In genomic region chr1:27830621-27831424, GRCh38 we compare ENCODE assay signal across 8 cellular contexts. TPM values are rescaled to one million over a fixed set of nuclear protein-coding genes. Genes with fewer than 3 reads are reported as not detected.
A peak's percentile ranks its signal among the peaks of the same experiment; 100 is the strongest.
DNase-seq lines count a peak whose midpoint lies in the region; ATAC-seq and TF ChIP-seq lines count a peak whose summit lies in the region.

TSS of gene PPP1R8 (plus strand) at chr1:27830782. CDS start at chr1:27830836, 54 bp downstream.

- H4K20me1 ChIP-seq in osteoblast (ENCODE audit: insufficient read depth, low read length) = peaks cover 8% of the 10 kb centered on the region

- H3K27me3 ChIP-seq in osteoblast (ENCODE audit: insufficient read depth, low read length) = no peaks in the 10 kb centered on the region
- H3K27me3 ChIP-seq in thoracic aorta (replicated peaks; ENCODE audit: insufficient read depth) = no peaks in the 10 kb centered on the region

- H3K4me3 ChIP-seq in osteoblast (ENCODE audit: insufficient read depth, low read length) (peak within 1 kb of the TSS; percentile 88), thoracic aorta (peak within 1 kb of the TSS; percentile 79)

- peaks cover 11% of the 10 kb centered on the region; the same call in 1 of the 2 replicates for H3K9me3 Mint-ChIP-seq in HFFc6
- no peaks in the 10 kb centered on the region for H3K9me3 Mint-ChIP-seq in activated naive CD4-positive, alpha-beta T cell treated with anti-CD3 and anti-CD28 coated beads, Interleukin-2, amount 50 U/mL, for 72 hours

- peak within 1 kb of the TSS; percentile 97 for H3K4me3 Mint-ChIP-seq in HFFc6

- peak; percentile 80 for DNase-seq in GM04503 (ENCODE audit: low read depth)
- peak; percentile 91 for DNase-seq in HFFc6
- DNase-seq in NCI-H1048 (lab: John Stamatoyannopoulos, UW) = peak; percentile 85
- peak; percentile 86 for DNase-seq in SKM-1 (lab: John Stamatoyannopoulos, UW; ENCODE audit: unreplicated experiment)
- peak; percentile 88 for DNase-seq in activated naive CD4-positive, alpha-beta T cell treated with anti-CD3 and anti-CD28 coated beads, Interleukin-2, amount 50 U/mL, for 72 hours (ENCODE audit: low spot score in 2 of 2)
- DNase-seq in glomerular visceral epithelial cell (ENCODE audit: extremely low spot score) = peak; percentile 95
- DNase-seq in osteoblast (ENCODE audit: insufficient read length, low spot score, missing footprints) = peak; percentile 96
- DNase-seq in thoracic aorta (ENCODE audit: low spot score) = peak; percentile 73

- H3K4me1 ChIP-seq in osteoblast (ENCODE audit: insufficient read depth, low read length) (peaks cover 19% of the 10 kb centered on the region), thoracic aorta (ENCODE audit: control insufficient read depth in 1 of 2, low read depth in 2 of 2) (peaks cover 9 to 22% of the 10 kb centered on the region in 2 donors)

- H3K79me2 ChIP-seq in osteoblast (ENCODE audit: insufficient read depth, low read length) = peaks cover 52% of the 10 kb centered on the region

- H3K4me1 Mint-ChIP-seq in HFFc6 (ENCODE audit: low read depth) = peaks cover 23% of the 10 kb centered on the region

- TF ChIP-seq CTCF in HFFc6 (IDR thresholded peaks at IDR 0.05) (no peak), osteoblast (IDR thresholded peaks at IDR 0.05; ENCODE audit: extremely low read depth, low read depth, low read length) (no peak), thoracic aorta (IDR thresholded peaks at IDR 0.05) (no peak)

- H3K27me3 Mint-ChIP-seq in HFFc6 (ENCODE audit: insufficient read depth) = no peaks in the 10 kb centered on the region; the same call in 1 of the 2 replicates

- ATAC-seq in activated naive CD4-positive, alpha-beta T cell treated with anti-CD3 and anti-CD28 coated beads, Interleukin-2, amount 50 U/mL, for 72 hours = peak; percentile 97 to 99
- ATAC-seq in thoracic aorta (ENCODE audit: insufficient number of reproducible peaks, low FRiP score, low read depth) = peak; percentile 86

- H3K9me3 ChIP-seq in osteoblast (ENCODE audit: low read depth, low read length) (no peaks in the 10 kb centered on the region), thoracic aorta (no peaks in the 10 kb centered on the region)

- peak within 1 kb of the TSS; percentile 92 for H3K27ac ChIP-seq in osteoblast (ENCODE audit: low read depth, low read length)
- H3K27ac ChIP-seq in thoracic aorta = peak within 1 kb of the TSS; percentile 80 to 90

- peak within 1 kb of the TSS; percentile 93 for H2AFZ ChIP-seq in osteoblast (ENCODE audit: low read length)

- peaks cover 12% of the 10 kb centered on the region for H3K36me3 Mint-ChIP-seq in HFFc6 (ENCODE audit: low read depth)
- H3K36me3 Mint-ChIP-seq in activated naive CD4-positive, alpha-beta T cell treated with anti-CD3 and anti-CD28 coated beads, Interleukin-2, amount 50 U/mL, for 72 hours = peaks cover 11 to 19% of the 10 kb centered on the region in 2 donors

- peak within 1 kb of the TSS; percentile 80 for H3K4me2 ChIP-seq in osteoblast (ENCODE audit: insufficient read depth, low read length)

- H3K36me3 ChIP-seq in osteoblast (ENCODE audit: insufficient read depth, low read length) (peaks cover 9% of the 10 kb centered on the region), thoracic aorta (no peaks in the 10 kb centered on the region)

- H3K27ac Mint-ChIP-seq in HFFc6 = peak within 1 kb of the TSS; percentile 97
- peak within 1 kb of the TSS; percentile 95 for H3K27ac Mint-ChIP-seq in activated naive CD4-positive, alpha-beta T cell treated with anti-CD3 and anti-CD28 coated beads, Interleukin-2, amount 50 U/mL, for 72 hours

RNA-seq across cellular contexts. Expression of gene PPP1R8, which starts in this region (rescaled TPM):
- total RNA-seq in HFFc6 (2021; fragmentation: NEBNext Ultra II Directional; extraction: Animal tissue kit (Norgen Biotek cat#: 25700)) = 10 to 100 TPM; 38.1 to 45.3 (median 39.1) TPM
- total RNA-seq in activated naive CD4-positive, alpha-beta T cell treated with anti-CD3 and anti-CD28 coated beads, Interleukin-2, amount 50 U/mL, for 72 hours = 10 to 100 TPM; 28.3 to 52.0 TPM
- total RNA-seq in osteoblast = 29.7 and 34.2 TPM in 2 replicates
- 10 to 100 TPM; 37.2 to 40.8 TPM for total RNA-seq in thoracic aorta

Comparison
In these comparisons a context has a peak if more than half of its experiments do, and no peak if none do; other contexts are left out.
1. Peak in every context shown above with its lines: DNase-seq, ATAC-seq, H3K4me3 ChIP-seq and H3K27ac ChIP-seq.